In genomic region chr1:31934706-31935629, GRCh38 we compare ENCODE assay signal across 8 cellular contexts. TPM values are rescaled to one million over a fixed set of nuclear protein-coding genes. Genes with fewer than 3 reads are reported as not detected.
DNase-seq lines count a peak whose midpoint lies in the region; ATAC-seq and TF ChIP-seq lines count a peak whose summit lies in the region.

No MANE protein-coding gene starts in this region.

- no peak for TF ChIP-seq CTCF in osteoblast (IDR thresholded peaks at IDR 0.05; ENCODE audit: extremely low read depth, low read depth, low read length)

- H3K27ac Mint-ChIP-seq in dendritic cell treated with granulocyte-macrophage colony-stimulating factor and Interleukin-4, amounts not matched to agents 40 ng/mL and 50 ng/mL, for 4 days = peak overlapping the region; percentile 18

- intact Hi-C loops in dendritic cell treated with granulocyte-macrophage colony-stimulating factor and Interleukin-4, amounts not matched to agents 40 ng/mL and 50 ng/mL, for 4 days (cut with micrococcal nuclease) = no loop called here

- H3K4me3 Mint-ChIP-seq in dendritic cell treated with granulocyte-macrophage colony-stimulating factor and Interleukin-4, amounts not matched to agents 40 ng/mL and 50 ng/mL, for 4 days = peak overlapping the region; percentile 24

- H3K27me3 ChIP-seq in HAP-1 (ENCODE audit: low read depth) (no peaks in the 10 kb centered on the region), osteoblast (ENCODE audit: insufficient read depth, low read length) (no peaks in the 10 kb centered on the region)

- peaks cover 25% of the 10 kb centered on the region for H3K36me3 Mint-ChIP-seq in dendritic cell treated with granulocyte-macrophage colony-stimulating factor and Interleukin-4, amounts not matched to agents 40 ng/mL and 50 ng/mL, for 4 days (ENCODE audit: low read depth)

- peaks cover 72% of the 10 kb centered on the region for H4K20me1 ChIP-seq in osteoblast (ENCODE audit: insufficient read depth, low read length)

- no peak for ATAC-seq in HG03175 (IDR thresholded peaks at IDR 0.05; ENCODE audit: unreplicated experiment)

- H3K27ac ChIP-seq in osteoblast (ENCODE audit: low read depth, low read length) = peak overlapping the region; percentile 95

- H3K4me3 ChIP-seq in HAP-1 = no peak overlapping the region
- H3K4me3 ChIP-seq in osteoblast (ENCODE audit: insufficient read depth, low read length) = peak overlapping the region; percentile 93

- in situ Hi-C loops in HAP-1 (cut with MboI; ENCODE audit: low sequenced_read_pairs) = no loop called here

- H3K36me3 ChIP-seq in HAP-1 (replicated peaks) (peaks cover 8% of the 10 kb centered on the region), osteoblast (ENCODE audit: insufficient read depth, low read length) (no peaks in the 10 kb centered on the region)

- H3K27me3 Mint-ChIP-seq in dendritic cell treated with granulocyte-macrophage colony-stimulating factor and Interleukin-4, amounts not matched to agents 40 ng/mL and 50 ng/mL, for 4 days = no peaks in the 10 kb centered on the region

- H3K9me3 ChIP-seq in HAP-1 = no peaks in the 10 kb centered on the region
- no peaks in the 10 kb centered on the region for H3K9me3 ChIP-seq in osteoblast (ENCODE audit: low read depth, low read length)

- peak; percentile 85 to 95 for DNase-seq in HAP-1 (ENCODE audit: low spot score in 2 of 2)
- peak; percentile 46 for DNase-seq in RPMI7951 (ENCODE audit: low read depth)
- DNase-seq in osteoblast (ENCODE audit: insufficient read length, low spot score, missing footprints) = peak; percentile 84
- no peak for DNase-seq in putamen (ENCODE audit: low spot score)
- DNase-seq in H4 (ENCODE audit: low spot score) = no peak
- no peak for DNase-seq in NK-92 (lab: John Stamatoyannopoulos, UW; ENCODE audit: unreplicated experiment)

- no peaks in the 10 kb centered on the region for H3K9me3 Mint-ChIP-seq in dendritic cell treated with granulocyte-macrophage colony-stimulating factor and Interleukin-4, amounts not matched to agents 40 ng/mL and 50 ng/mL, for 4 days

- peaks cover 81% of the 10 kb centered on the region for H3K79me2 ChIP-seq in osteoblast (ENCODE audit: insufficient read depth, low read length)

- H3K4me1 Mint-ChIP-seq in dendritic cell treated with granulocyte-macrophage colony-stimulating factor and Interleukin-4, amounts not matched to agents 40 ng/mL and 50 ng/mL, for 4 days (ENCODE audit: low read depth) = peaks cover 88% of the 10 kb centered on the region

- peak overlapping the region; percentile 94 for H3K4me2 ChIP-seq in osteoblast (ENCODE audit: insufficient read depth, low read length)

- H2AFZ ChIP-seq in osteoblast (ENCODE audit: low read length) = no peak overlapping the region

- peaks cover 71% of the 10 kb centered on the region for H3K4me1 ChIP-seq in HAP-1
- peaks cover 76% of the 10 kb centered on the region for H3K4me1 ChIP-seq in osteoblast (ENCODE audit: insufficient read depth, low read length)

RNA-seq across cellular contexts. Expression of gene PTP4A2, which starts 3.2 kb away (rescaled TPM):
- total RNA-seq in RPMI7951 (2014; rRNA removed; shearing (Covaris generic)) = 225 and 397 TPM in 2 replicates
- total RNA-seq in osteoblast = 539 and 568 TPM in 2 replicates
- 303 and 310 TPM in 2 replicates for total RNA-seq in H4 (2014; rRNA removed; shearing (Covaris generic))

Comparison
In these comparisons a context has a peak if more than half of its experiments do, and no peak if none do; other contexts are left out.
1. DNase-seq: peak in HAP-1 (2 of 2), RPMI7951 (single experiment) and osteoblast (single experiment); none in putamen (single experiment), H4 (single experiment) and NK-92 (single experiment).